In the genomic region with DNA sequence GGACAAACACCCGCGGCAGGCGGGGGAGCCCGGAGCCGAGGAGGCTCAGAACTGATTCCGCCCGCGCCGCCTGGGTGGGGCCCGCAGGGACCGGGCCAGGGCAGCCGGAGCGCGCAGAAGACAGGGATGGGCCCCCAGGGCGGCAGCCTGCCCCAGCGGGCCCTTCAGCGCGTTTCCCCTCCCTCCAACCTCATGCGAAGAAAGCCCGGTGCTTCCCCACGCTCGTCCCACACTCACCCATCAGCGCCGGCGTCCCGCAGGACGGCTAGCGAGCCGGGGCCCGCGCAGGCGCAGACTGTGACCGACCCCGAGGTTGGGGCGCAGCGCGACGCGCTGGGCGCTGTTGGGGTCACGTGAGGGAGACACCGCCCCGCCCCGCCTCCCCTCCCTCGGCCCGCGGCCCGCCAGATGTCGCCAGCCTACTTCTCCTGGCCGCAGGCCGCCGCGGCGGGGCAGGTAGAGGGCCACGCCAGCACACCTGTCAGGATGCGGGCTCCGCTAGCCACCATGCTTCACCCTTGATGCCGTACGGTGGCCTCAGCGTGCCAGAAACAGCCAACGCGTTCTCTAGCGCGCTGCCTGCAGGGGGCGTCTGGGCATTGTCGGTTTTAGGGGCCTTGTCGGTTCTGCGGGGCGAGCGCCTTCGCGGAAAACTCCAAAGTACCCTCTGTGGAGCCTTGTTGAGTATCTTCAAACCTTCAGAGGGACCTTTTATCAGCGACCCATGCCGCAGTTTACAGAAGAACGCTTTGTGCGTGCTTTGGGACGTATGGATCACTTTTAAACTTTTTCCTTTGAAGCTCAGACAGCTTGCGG, we compare ENCODE assay signal across 1 cellular context.
A peak's percentile ranks its signal among the peaks of the same experiment; 100 is the strongest.
TF ChIP-seq lines count a peak whose summit lies in the region.

A gene with protein sequence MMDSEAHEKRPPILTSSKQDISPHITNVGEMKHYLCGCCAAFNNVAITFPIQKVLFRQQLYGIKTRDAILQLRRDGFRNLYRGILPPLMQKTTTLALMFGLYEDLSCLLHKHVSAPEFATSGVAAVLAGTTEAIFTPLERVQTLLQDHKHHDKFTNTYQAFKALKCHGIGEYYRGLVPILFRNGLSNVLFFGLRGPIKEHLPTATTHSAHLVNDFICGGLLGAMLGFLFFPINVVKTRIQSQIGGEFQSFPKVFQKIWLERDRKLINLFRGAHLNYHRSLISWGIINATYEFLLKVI (minus strand): TSS at position 297 of the 816 bp plus-strand sequence. CDS start 15,577 bp downstream, outside the sequence.

TF ChIP-seq in HepG2, 621 proteins besides CTCF, POLR2A, EP300 and RAD21 (continued from another document and continues in another):
- TF ChIP-seq, protein P1, sequence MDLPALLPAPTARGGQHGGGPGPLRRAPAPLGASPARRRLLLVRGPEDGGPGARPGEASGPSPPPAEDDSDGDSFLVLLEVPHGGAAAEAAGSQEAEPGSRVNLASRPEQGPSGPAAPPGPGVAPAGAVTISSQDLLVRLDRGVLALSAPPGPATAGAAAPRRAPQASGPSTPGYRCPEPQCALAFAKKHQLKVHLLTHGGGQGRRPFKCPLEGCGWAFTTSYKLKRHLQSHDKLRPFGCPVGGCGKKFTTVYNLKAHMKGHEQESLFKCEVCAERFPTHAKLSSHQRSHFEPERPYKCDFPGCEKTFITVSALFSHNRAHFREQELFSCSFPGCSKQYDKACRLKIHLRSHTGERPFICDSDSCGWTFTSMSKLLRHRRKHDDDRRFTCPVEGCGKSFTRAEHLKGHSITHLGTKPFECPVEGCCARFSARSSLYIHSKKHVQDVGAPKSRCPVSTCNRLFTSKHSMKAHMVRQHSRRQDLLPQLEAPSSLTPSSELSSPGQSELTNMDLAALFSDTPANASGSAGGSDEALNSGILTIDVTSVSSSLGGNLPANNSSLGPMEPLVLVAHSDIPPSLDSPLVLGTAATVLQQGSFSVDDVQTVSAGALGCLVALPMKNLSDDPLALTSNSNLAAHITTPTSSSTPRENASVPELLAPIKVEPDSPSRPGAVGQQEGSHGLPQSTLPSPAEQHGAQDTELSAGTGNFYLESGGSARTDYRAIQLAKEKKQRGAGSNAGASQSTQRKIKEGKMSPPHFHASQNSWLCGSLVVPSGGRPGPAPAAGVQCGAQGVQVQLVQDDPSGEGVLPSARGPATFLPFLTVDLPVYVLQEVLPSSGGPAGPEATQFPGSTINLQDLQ (CRISPR knock-in tag; IDR thresholded peaks at IDR 0.05): peak; percentile 95
- TF ChIP-seq, protein P2, sequence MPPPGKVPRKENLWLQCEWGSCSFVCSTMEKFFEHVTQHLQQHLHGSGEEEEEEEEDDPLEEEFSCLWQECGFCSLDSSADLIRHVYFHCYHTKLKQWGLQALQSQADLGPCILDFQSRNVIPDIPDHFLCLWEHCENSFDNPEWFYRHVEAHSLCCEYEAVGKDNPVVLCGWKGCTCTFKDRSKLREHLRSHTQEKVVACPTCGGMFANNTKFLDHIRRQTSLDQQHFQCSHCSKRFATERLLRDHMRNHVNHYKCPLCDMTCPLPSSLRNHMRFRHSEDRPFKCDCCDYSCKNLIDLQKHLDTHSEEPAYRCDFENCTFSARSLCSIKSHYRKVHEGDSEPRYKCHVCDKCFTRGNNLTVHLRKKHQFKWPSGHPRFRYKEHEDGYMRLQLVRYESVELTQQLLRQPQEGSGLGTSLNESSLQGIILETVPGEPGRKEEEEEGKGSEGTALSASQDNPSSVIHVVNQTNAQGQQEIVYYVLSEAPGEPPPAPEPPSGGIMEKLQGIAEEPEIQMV (CRISPR knock-in tag; IDR thresholded peaks at IDR 0.05; ENCODE audit: low read depth): peak; percentile 16; the same call in 1 of the 2 replicates
- TF ChIP-seq HMGA1 (CRISPR knock-in tag; conservative IDR thresholded peaks at IDR 0.05) (no peak), KAT2B (IDR thresholded peaks at IDR 0.05; ENCODE audit: borderline replicate concordance, low read depth, low read length) (no peak), ZFP41 (CRISPR knock-in tag; IDR thresholded peaks at IDR 0.05; ENCODE audit: borderline replicate concordance) (no peak), ZNF83 (CRISPR knock-in tag; IDR thresholded peaks at IDR 0.05; ENCODE audit: borderline replicate concordance) (0 out of 2 replicates have a peak, but pooled peaks have one; percentile 39), NFE2L2 (IDR thresholded peaks at IDR 0.05; ENCODE audit: low read length) (no peak), ZEB1 (IDR thresholded peaks at IDR 0.05; ENCODE audit: insufficient replicate concordance, low read depth) (peak; percentile 100), SRY (CRISPR knock-in tag; IDR thresholded peaks at IDR 0.05) (peak; percentile 84; the same call in 1 of the 2 replicates), ZNF264 (CRISPR knock-in tag; IDR thresholded peaks at IDR 0.05) (no peak), GLI4 (CRISPR knock-in tag; IDR thresholded peaks at IDR 0.05; ENCODE audit: borderline replicate concordance) (no peak), KLF13 (CRISPR knock-in tag; IDR thresholded peaks at IDR 0.05) (no peak), ZNF230 (CRISPR knock-in tag; IDR thresholded peaks at IDR 0.05) (peak; percentile 71; the same call in 1 of the 2 replicates), MBNL3 (CRISPR knock-in tag; conservative IDR thresholded peaks at IDR 0.05) (no peak), MTA3 (CRISPR knock-in tag; IDR thresholded peaks at IDR 0.05) (no peak), ZNF30 (CRISPR knock-in tag; IDR thresholded peaks at IDR 0.05) (peak; percentile 78; the same call in 1 of the 2 replicates), JDP2 (CRISPR knock-in tag; IDR thresholded peaks at IDR 0.05; ENCODE audit: borderline replicate concordance) (no peak), ISX (CRISPR knock-in tag; conservative IDR thresholded peaks at IDR 0.05) (no peak), FOXK1 (CRISPR knock-in tag; IDR thresholded peaks at IDR 0.05; ENCODE audit: borderline replicate concordance, low read depth) (peak; percentile 77; the same call in 1 of the 2 replicates), TOPORS (CRISPR knock-in tag; IDR thresholded peaks at IDR 0.05) (peak; percentile 97), ZSCAN25 (CRISPR knock-in tag; IDR thresholded peaks at IDR 0.05) (peak; percentile 74; the same call in 1 of the 2 replicates)
- TF ChIP-seq, protein P3, sequence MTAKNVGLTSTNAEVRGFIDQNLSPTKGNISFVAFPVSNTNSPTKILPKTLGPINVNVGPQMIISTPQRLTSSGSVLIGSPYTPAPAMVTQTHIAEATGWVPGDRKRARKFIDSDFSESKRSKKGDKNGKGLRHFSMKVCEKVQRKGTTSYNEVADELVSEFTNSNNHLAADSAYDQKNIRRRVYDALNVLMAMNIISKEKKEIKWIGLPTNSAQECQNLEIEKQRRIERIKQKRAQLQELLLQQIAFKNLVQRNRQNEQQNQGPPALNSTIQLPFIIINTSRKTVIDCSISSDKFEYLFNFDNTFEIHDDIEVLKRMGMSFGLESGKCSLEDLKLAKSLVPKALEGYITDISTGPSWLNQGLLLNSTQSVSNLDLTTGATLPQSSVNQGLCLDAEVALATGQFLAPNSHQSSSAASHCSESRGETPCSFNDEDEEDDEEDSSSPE (CRISPR knock-in tag; IDR thresholded peaks at IDR 0.05): peak; percentile 86
- TF ChIP-seq, protein P4, sequence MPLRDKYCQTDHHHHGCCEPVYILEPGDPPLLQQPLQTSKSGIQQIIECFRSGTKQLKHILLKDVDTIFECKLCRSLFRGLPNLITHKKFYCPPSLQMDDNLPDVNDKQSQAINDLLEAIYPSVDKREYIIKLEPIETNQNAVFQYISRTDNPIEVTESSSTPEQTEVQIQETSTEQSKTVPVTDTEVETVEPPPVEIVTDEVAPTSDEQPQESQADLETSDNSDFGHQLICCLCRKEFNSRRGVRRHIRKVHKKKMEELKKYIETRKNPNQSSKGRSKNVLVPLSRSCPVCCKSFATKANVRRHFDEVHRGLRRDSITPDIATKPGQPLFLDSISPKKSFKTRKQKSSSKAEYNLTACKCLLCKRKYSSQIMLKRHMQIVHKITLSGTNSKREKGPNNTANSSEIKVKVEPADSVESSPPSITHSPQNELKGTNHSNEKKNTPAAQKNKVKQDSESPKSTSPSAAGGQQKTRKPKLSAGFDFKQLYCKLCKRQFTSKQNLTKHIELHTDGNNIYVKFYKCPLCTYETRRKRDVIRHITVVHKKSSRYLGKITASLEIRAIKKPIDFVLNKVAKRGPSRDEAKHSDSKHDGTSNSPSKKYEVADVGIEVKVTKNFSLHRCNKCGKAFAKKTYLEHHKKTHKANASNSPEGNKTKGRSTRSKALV (CRISPR knock-in tag; IDR thresholded peaks at IDR 0.05): peak; percentile 87; the same call in 1 of the 2 replicates
- TF ChIP-seq, protein P5, sequence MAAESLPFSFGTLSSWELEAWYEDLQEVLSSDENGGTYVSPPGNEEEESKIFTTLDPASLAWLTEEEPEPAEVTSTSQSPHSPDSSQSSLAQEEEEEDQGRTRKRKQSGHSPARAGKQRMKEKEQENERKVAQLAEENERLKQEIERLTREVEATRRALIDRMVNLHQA (CRISPR knock-in tag; IDR thresholded peaks at IDR 0.05): no peak
- TF ChIP-seq, protein P6, sequence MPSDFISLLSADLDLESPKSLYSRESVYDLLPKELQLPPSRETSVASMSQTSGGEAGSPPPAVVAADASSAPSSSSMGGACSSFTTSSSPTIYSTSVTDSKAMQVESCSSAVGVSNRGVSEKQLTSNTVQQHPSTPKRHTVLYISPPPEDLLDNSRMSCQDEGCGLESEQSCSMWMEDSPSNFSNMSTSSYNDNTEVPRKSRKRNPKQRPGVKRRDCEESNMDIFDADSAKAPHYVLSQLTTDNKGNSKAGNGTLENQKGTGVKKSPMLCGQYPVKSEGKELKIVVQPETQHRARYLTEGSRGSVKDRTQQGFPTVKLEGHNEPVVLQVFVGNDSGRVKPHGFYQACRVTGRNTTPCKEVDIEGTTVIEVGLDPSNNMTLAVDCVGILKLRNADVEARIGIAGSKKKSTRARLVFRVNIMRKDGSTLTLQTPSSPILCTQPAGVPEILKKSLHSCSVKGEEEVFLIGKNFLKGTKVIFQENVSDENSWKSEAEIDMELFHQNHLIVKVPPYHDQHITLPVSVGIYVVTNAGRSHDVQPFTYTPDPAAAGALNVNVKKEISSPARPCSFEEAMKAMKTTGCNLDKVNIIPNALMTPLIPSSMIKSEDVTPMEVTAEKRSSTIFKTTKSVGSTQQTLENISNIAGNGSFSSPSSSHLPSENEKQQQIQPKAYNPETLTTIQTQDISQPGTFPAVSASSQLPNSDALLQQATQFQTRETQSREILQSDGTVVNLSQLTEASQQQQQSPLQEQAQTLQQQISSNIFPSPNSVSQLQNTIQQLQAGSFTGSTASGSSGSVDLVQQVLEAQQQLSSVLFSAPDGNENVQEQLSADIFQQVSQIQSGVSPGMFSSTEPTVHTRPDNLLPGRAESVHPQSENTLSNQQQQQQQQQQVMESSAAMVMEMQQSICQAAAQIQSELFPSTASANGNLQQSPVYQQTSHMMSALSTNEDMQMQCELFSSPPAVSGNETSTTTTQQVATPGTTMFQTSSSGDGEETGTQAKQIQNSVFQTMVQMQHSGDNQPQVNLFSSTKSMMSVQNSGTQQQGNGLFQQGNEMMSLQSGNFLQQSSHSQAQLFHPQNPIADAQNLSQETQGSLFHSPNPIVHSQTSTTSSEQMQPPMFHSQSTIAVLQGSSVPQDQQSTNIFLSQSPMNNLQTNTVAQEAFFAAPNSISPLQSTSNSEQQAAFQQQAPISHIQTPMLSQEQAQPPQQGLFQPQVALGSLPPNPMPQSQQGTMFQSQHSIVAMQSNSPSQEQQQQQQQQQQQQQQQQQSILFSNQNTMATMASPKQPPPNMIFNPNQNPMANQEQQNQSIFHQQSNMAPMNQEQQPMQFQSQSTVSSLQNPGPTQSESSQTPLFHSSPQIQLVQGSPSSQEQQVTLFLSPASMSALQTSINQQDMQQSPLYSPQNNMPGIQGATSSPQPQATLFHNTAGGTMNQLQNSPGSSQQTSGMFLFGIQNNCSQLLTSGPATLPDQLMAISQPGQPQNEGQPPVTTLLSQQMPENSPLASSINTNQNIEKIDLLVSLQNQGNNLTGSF (CRISPR knock-in tag; IDR thresholded peaks at IDR 0.05): peak; percentile 51; the same call in 1 of the 2 replicates
- TF ChIP-seq, protein P7, sequence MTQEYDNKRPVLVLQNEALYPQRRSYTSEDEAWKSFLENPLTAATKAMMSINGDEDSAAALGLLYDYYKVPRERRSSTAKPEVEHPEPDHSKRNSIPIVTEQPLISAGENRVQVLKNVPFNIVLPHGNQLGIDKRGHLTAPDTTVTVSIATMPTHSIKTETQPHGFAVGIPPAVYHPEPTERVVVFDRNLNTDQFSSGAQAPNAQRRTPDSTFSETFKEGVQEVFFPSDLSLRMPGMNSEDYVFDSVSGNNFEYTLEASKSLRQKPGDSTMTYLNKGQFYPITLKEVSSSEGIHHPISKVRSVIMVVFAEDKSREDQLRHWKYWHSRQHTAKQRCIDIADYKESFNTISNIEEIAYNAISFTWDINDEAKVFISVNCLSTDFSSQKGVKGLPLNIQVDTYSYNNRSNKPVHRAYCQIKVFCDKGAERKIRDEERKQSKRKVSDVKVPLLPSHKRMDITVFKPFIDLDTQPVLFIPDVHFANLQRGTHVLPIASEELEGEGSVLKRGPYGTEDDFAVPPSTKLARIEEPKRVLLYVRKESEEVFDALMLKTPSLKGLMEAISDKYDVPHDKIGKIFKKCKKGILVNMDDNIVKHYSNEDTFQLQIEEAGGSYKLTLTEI (CRISPR knock-in tag; conservative IDR thresholded peaks at IDR 0.05): no peak
- TF ChIP-seq, protein P8, sequence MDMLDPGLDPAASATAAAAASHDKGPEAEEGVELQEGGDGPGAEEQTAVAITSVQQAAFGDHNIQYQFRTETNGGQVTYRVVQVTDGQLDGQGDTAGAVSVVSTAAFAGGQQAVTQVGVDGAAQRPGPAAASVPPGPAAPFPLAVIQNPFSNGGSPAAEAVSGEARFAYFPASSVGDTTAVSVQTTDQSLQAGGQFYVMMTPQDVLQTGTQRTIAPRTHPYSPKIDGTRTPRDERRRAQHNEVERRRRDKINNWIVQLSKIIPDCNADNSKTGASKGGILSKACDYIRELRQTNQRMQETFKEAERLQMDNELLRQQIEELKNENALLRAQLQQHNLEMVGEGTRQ (IDR thresholded peaks at IDR 0.05; ENCODE audit: low read depth, low read length): peak; percentile 90
- TF ChIP-seq, protein P8 (CRISPR knock-in tag; IDR thresholded peaks at IDR 0.05; ENCODE audit: borderline replicate concordance): peak; percentile 87; the same call in 1 of the 2 replicates
- TF ChIP-seq, protein P9, sequence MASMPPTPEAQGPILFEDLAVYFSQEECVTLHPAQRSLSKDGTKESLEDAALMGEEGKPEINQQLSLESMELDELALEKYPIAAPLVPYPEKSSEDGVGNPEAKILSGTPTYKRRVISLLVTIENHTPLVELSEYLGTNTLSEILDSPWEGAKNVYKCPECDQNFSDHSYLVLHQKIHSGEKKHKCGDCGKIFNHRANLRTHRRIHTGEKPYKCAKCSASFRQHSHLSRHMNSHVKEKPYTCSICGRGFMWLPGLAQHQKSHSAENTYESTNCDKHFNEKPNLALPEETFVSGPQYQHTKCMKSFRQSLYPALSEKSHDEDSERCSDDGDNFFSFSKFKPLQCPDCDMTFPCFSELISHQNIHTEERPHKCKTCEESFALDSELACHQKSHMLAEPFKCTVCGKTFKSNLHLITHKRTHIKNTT (CRISPR knock-in tag; IDR thresholded peaks at IDR 0.05): no peak
